In genomic region chr20:6692566-6693168, GRCh38 we compare ENCODE assay signal across 22 cellular contexts.
DNase-seq lines count a peak whose midpoint lies in the region; ATAC-seq and TF ChIP-seq lines count a peak whose summit lies in the region.
"Had no signal": no experiment of that assay in that cellular context is flagged by ENCODE, and none has a peak within 500 bp of the region (broad histone marks: within the 10 kb centered on the region; RNA-seq: fewer than 3 reads in every experiment).

No MANE protein-coding gene starts in this region.

- H3K4me3 ChIP-seq in PC-3 (ENCODE audit: low read length), result no peak overlapping the region
- no peak overlapping the region for H3K4me3 ChIP-seq in left ventricle myocardium inferior
- H3K4me3 ChIP-seq: ovary, suprapubic skin had no signal

- DNase-seq in DMS153 (lab: John Stamatoyannopoulos, UW) (peak; percentile 19), DMS153 treated with DMSO at 0.1 percent for 48 hours (lab: John Stamatoyannopoulos, UW; ENCODE audit: unreplicated experiment) (no peak), PC-3 (peak; percentile 39), left ventricle myocardium inferior (peak; percentile 19), sciatic nerve (ENCODE audit: low spot score) (no peak), NCI-H128 (lab: John Stamatoyannopoulos, UW; ENCODE audit: unreplicated experiment) (no peak), progenitor cell of endocrine pancreas (ENCODE audit: low spot score, unreplicated experiment) (no peak)
- no peak for DNase-seq in activated CD4-positive, alpha-beta T cell treated with anti-CD3 and anti-CD28 coated beads for 4 hours
- DNase-seq: activated CD4-positive, alpha-beta memory T cell treated with anti-CD3 and anti-CD28 coated beads for 36 hours; activated naive CD4-positive, alpha-beta T cell treated with anti-CD3 and anti-CD28 coated beads for 36 hours; activated T-cell treated with anti-CD3 and anti-CD28 coated beads, Interleukin-2, amount 50 U/mL, for 24 hours; aorta; BE2C; foreskin fibroblast; Kasumi-1; NCI-H187; ovary; stimulated activated CD4-positive, alpha-beta T cell treated with anti-CD3 and anti-CD28 coated beads, Interleukin-4, amount 100 ng/mL, for 24 hours; T-helper 1 cell had no signal

- H3K9me3 Mint-ChIP-seq in progenitor cell of endocrine pancreas (ENCODE audit: low read depth), result no peaks in the 10 kb centered on the region
- H3K9me3 Mint-ChIP-seq: activated CD4-positive, alpha-beta memory T cell treated with anti-CD3 and anti-CD28 coated beads for 36 hours; activated naive CD4-positive, alpha-beta T cell treated with anti-CD3 and anti-CD28 coated beads for 36 hours had no signal

- CTCF ChIA-PET in PC-3 (lab: Charles Lee), result no interaction called here

- H3K36me3 ChIP-seq in PC-3 (ENCODE audit: low read depth, low read length) (no peaks in the 10 kb centered on the region), left ventricle myocardium inferior (no peaks in the 10 kb centered on the region)
- H3K36me3 ChIP-seq: BE2C, ovary, suprapubic skin had no signal

- H3F3A ChIP-seq in PC-3 (ENCODE audit: low read length, unreplicated experiment), result no peaks in the 10 kb centered on the region

- H3K9me3 ChIP-seq in PC-3 (ENCODE audit: low read length) (no peaks in the 10 kb centered on the region), left ventricle myocardium inferior (replicated peaks) (no peaks in the 10 kb centered on the region)
- H3K9me3 ChIP-seq: BE2C, ovary, suprapubic skin had no signal

- no peak overlapping the region for H3K4me2 ChIP-seq in PC-3 (ENCODE audit: low read length)

- intact Hi-C loops in PC-3 (cut with micrococcal nuclease), result no loop called here
- intact Hi-C loops in left ventricle myocardium inferior (cut with micrococcal nuclease), result no loop called here
- intact Hi-C loops in sciatic nerve (cut with DNase I), result no loop called here

- BruUV-seq in PC-3 (replicated peaks; lab: Mats Ljungman, UMichigan), result no TSS peak

- H3K36me3 Mint-ChIP-seq in progenitor cell of endocrine pancreas (ENCODE audit: insufficient read depth), result no peaks in the 10 kb centered on the region
- H3K36me3 Mint-ChIP-seq: activated CD4-positive, alpha-beta memory T cell treated with anti-CD3 and anti-CD28 coated beads for 36 hours had no signal

- no peaks in the 10 kb centered on the region for H3K79me2 ChIP-seq in PC-3 (ENCODE audit: low read length)

- no peak for ATAC-seq in PC-3
- ATAC-seq in sciatic nerve, result peak; percentile 88

- no peaks in the 10 kb centered on the region for H3K27me3 Mint-ChIP-seq in progenitor cell of endocrine pancreas
- H3K27me3 Mint-ChIP-seq: activated CD4-positive, alpha-beta memory T cell treated with anti-CD3 and anti-CD28 coated beads for 36 hours; activated T-cell treated with anti-CD3 and anti-CD28 coated beads, Interleukin-2, amount 50 U/mL, for 24 hours had no signal

- no peaks in the 10 kb centered on the region for H4K20me1 ChIP-seq in PC-3 (ENCODE audit: low read length)

- no peak overlapping the region for H3K9ac ChIP-seq in PC-3 (ENCODE audit: low read length)

- H3K4me1 ChIP-seq in PC-3 (ENCODE audit: insufficient read depth, low read length) (peaks cover 17% of the 10 kb centered on the region), left ventricle myocardium inferior (peaks cover 10% of the 10 kb centered on the region)
- H3K4me1 ChIP-seq: BE2C had no signal

- H2AFZ ChIP-seq in PC-3 (ENCODE audit: low read length), result no peak overlapping the region

- peaks cover 27% of the 10 kb centered on the region for H3K4me1 Mint-ChIP-seq in progenitor cell of endocrine pancreas (ENCODE audit: low read depth)

- TF ChIP-seq CTCF in PC-3 (conservative IDR thresholded peaks at IDR 0.05; ENCODE audit: low read depth, low read length) (0 out of 2 replicates have a peak, but pooled peaks have one; percentile 12), left ventricle myocardium inferior (IDR thresholded peaks at IDR 0.05; ENCODE audit: borderline replicate concordance) (no peak), progenitor cell of endocrine pancreas (IDR thresholded peaks at IDR 0.05; ENCODE audit: unreplicated experiment) (no peak)

- H3K27ac ChIP-seq in PC-3 (ENCODE audit: low read length), result no peak overlapping the region
- peak overlapping the region; percentile 23 for H3K27ac ChIP-seq in left ventricle myocardium inferior (replicated peaks)
- H3K27ac ChIP-seq: 22Rv1, ovary, suprapubic skin, VCaP had no signal

- no peaks in the 10 kb centered on the region for H3K9me2 ChIP-seq in PC-3 (replicated peaks; ENCODE audit: low read length)

- H3K27ac Mint-ChIP-seq in progenitor cell of endocrine pancreas, result no peak overlapping the region
- H3K27ac Mint-ChIP-seq: activated CD4-positive, alpha-beta memory T cell treated with anti-CD3 and anti-CD28 coated beads for 36 hours; activated naive CD4-positive, alpha-beta T cell treated with anti-CD3 and anti-CD28 coated beads for 36 hours; activated T-cell treated with anti-CD3 and anti-CD28 coated beads, Interleukin-2, amount 50 U/mL, for 24 hours had no signal

- no peak overlapping the region for H3K4me3 Mint-ChIP-seq in progenitor cell of endocrine pancreas (ENCODE audit: low read depth)
- H3K4me3 Mint-ChIP-seq: activated CD4-positive, alpha-beta memory T cell treated with anti-CD3 and anti-CD28 coated beads for 36 hours; activated naive CD4-positive, alpha-beta T cell treated with anti-CD3 and anti-CD28 coated beads for 36 hours; activated T-cell treated with anti-CD3 and anti-CD28 coated beads, Interleukin-2, amount 50 U/mL, for 24 hours had no signal

- H3K27me3 ChIP-seq in PC-3 (ENCODE audit: low read length), result peaks cover 17% of the 10 kb centered on the region
- H3K27me3 ChIP-seq in left ventricle myocardium inferior (ENCODE audit: low read depth), result no peaks in the 10 kb centered on the region
- H3K27me3 ChIP-seq: BE2C, ovary, suprapubic skin had no signal

- POLR2A ChIA-PET in PC-3 (lab: Charles Lee; ENCODE audit: unreplicated experiment), result no interaction called here

Comparison
In these comparisons a context has a peak if more than half of its experiments do, and no peak if none do; other contexts are left out.
1. DNase-seq: peak in DMS153 (single experiment), PC-3 (single experiment) and left ventricle myocardium inferior (single experiment); none in DMS153 treated with DMSO at 0.1 percent for 48 hours (single experiment), sciatic nerve (single experiment), NCI-H128 (single experiment), activated CD4-positive, alpha-beta T cell treated with anti-CD3 and anti-CD28 coated beads for 4 hours (0 of 2) and progenitor cell of endocrine pancreas (single experiment).